22 cellular contexts compared by ENCODE assay signal in genomic region chr1:14738647-14739046, GRCh38.
"Had no signal": no experiment of that assay in that cellular context is flagged by ENCODE, and none has a peak within 500 bp of the region (broad histone marks: within the 10 kb centered on the region; RNA-seq: fewer than 3 reads in every experiment).

No MANE protein-coding gene starts in this region.

- DNase-seq: dorsolateral prefrontal cortex; effector CD4-positive, alpha-beta T cell; gastrocnemius medialis; head of caudate nucleus; kidney; mesenchymal stem cell; mucosa of descending colon; sigmoid colon; stimulated activated CD4-positive, alpha-beta T cell treated with anti-CD3 and anti-CD28 coated beads, Interleukin-2, amount 100 ng/mL, for 24 hours; stimulated activated CD4-positive, alpha-beta T cell treated with anti-CD3 and anti-CD28 coated beads, Interleukin-4, amount 100 ng/mL, for 24 hours; stimulated activated naive CD4-positive, alpha-beta T cell treated with Interleukin-2 at 50 U/mL for 16 hours; stomach; thyroid gland; trophoblast cell had no signal

- H3K27ac Mint-ChIP-seq: mesothelial cell of epicardium; nephron; neural progenitor cell; stimulated activated effector memory CD8-positive, alpha-beta T cell treated with anti-CD3 and anti-CD28 coated beads, Interleukin-12 subunit alpha, Interleukin-12 subunit beta, amount 100 ng/mL, for 72 hours had no signal

- H3K4me3 ChIP-seq: dorsolateral prefrontal cortex, gastrocnemius medialis, lung, mucosa of descending colon, neural progenitor cell, prostate gland, right atrium auricular region, sigmoid colon, stomach, thyroid gland, vagina had no signal

- H2AFZ ChIP-seq: neural progenitor cell had no signal

- H3K9me3 Mint-ChIP-seq: mesothelial cell of epicardium; nephron; neural progenitor cell; stimulated activated effector memory CD8-positive, alpha-beta T cell treated with anti-CD3 and anti-CD28 coated beads, Interleukin-12 subunit alpha, Interleukin-12 subunit beta, amount 100 ng/mL, for 72 hours had no signal

- H3K4me3 Mint-ChIP-seq: mesothelial cell of epicardium; nephron; neural progenitor cell; stimulated activated effector memory CD8-positive, alpha-beta T cell treated with anti-CD3 and anti-CD28 coated beads, Interleukin-12 subunit alpha, Interleukin-12 subunit beta, amount 100 ng/mL, for 72 hours had no signal

- H3K36me3 ChIP-seq: gastrocnemius medialis, neural progenitor cell, prostate gland, right atrium auricular region, sigmoid colon, stomach, thyroid gland, vagina had no signal

- H3K27me3 ChIP-seq: right atrium auricular region, thyroid gland, vagina had no signal

- H3K4me1 Mint-ChIP-seq: stimulated activated effector memory CD8-positive, alpha-beta T cell treated with anti-CD3 and anti-CD28 coated beads, Interleukin-12 subunit alpha, Interleukin-12 subunit beta, amount 100 ng/mL, for 72 hours had no signal

- H3K4me1 ChIP-seq: gastrocnemius medialis, right atrium auricular region, stomach had no signal

- H3K9me3 ChIP-seq: gastrocnemius medialis, mucosa of descending colon, prostate gland, right atrium auricular region, sigmoid colon, stomach, thyroid gland, vagina had no signal

- H3K27ac ChIP-seq: dorsolateral prefrontal cortex, gastrocnemius medialis, neural progenitor cell, prostate gland, right atrium auricular region, sigmoid colon, stomach, thyroid gland, vagina had no signal

- H3K36me3 Mint-ChIP-seq: mesothelial cell of epicardium; neural progenitor cell; stimulated activated effector memory CD8-positive, alpha-beta T cell treated with anti-CD3 and anti-CD28 coated beads, Interleukin-12 subunit alpha, Interleukin-12 subunit beta, amount 100 ng/mL, for 72 hours had no signal

- FAIRE-seq: kidney had no signal

- H3K9ac ChIP-seq: neural progenitor cell had no signal

- H3K4me2 ChIP-seq: neural progenitor cell had no signal
